In genomic region chr6:110325197-110325596, GRCh38 we compare ENCODE assay signal across 8 cellular contexts. TPM values are rescaled to one million over a fixed set of nuclear protein-coding genes. Genes with fewer than 3 reads are reported as not detected.
DNase-seq lines count a peak whose midpoint lies in the region; ATAC-seq and TF ChIP-seq lines count a peak whose summit lies in the region.
"Had no signal": no experiment of that assay in that cellular context is flagged by ENCODE, and none has a peak within 500 bp of the region (broad histone marks: within the 10 kb centered on the region; RNA-seq: fewer than 3 reads in every experiment).

No MANE protein-coding gene starts in this region.

- no peaks in the 10 kb centered on the region for H3K9me3 Mint-ChIP-seq in HFFc6

- POLR2A ChIA-PET in PC-3 (lab: Charles Lee; ENCODE audit: unreplicated experiment), result no interaction called here

- intact Hi-C loops in PC-3 (cut with micrococcal nuclease), result no loop called here

- no peaks in the 10 kb centered on the region for H3K9me2 ChIP-seq in PC-3 (replicated peaks; ENCODE audit: low read length)

- H3K4me2 ChIP-seq in PC-3 (ENCODE audit: low read length), result no peak overlapping the region

- no peaks in the 10 kb centered on the region for H3F3A ChIP-seq in PC-3 (ENCODE audit: low read length, unreplicated experiment)

- no peaks in the 10 kb centered on the region for H3K27me3 ChIP-seq in PC-3 (ENCODE audit: low read length)

- no peak overlapping the region for H3K27ac Mint-ChIP-seq in HFFc6

- H3K4me1 Mint-ChIP-seq in HFFc6 (ENCODE audit: low read depth), result peaks cover 43% of the 10 kb centered on the region

- CTCF ChIA-PET in PC-3 (lab: Charles Lee), result no interaction called here

- H3K4me3 ChIP-seq in PC-3 (ENCODE audit: low read length) (no peak overlapping the region), foreskin fibroblast (ENCODE audit: low read depth in 1 of 2, low read length in 2 of 2) (no peak overlapping the region)

- H3K9me3 ChIP-seq in PC-3 (ENCODE audit: low read length), result no peaks in the 10 kb centered on the region

- H3K27me3 Mint-ChIP-seq in HFFc6 (ENCODE audit: insufficient read depth), result peaks cover 16% of the 10 kb centered on the region

- no peak overlapping the region for H2AFZ ChIP-seq in PC-3 (ENCODE audit: low read length)

- no TSS peak for BruUV-seq in PC-3 (replicated peaks; lab: Mats Ljungman, UMichigan)

- TF ChIP-seq CTCF in HFFc6 (IDR thresholded peaks at IDR 0.05) (no peak), PC-3 (conservative IDR thresholded peaks at IDR 0.05; ENCODE audit: low read depth, low read length) (no peak), foreskin fibroblast (IDR thresholded peaks at IDR 0.05; ENCODE audit: low read depth, low read length) (no peak)

- H3K4me1 ChIP-seq in PC-3 (ENCODE audit: insufficient read depth, low read length), result peaks cover 15% of the 10 kb centered on the region

- peak; percentile 42; the same call in 1 of the 2 replicates for ATAC-seq in PC-3
- ATAC-seq in GM19324 (IDR thresholded peaks at IDR 0.05; ENCODE audit: low FRiP score, unreplicated experiment), result no peak

- DNase-seq in HFFc6, result peak; percentile 36
- DNase-seq in PC-3, result peak; percentile 41
- DNase-seq in foreskin fibroblast, result peak; percentile 35 to 62
- peak; percentile 13 for DNase-seq in stromal cell of bone marrow (ENCODE audit: low read depth)
- no peak for DNase-seq in midbrain (lab: John Stamatoyannopoulos, UW)
- no peak for DNase-seq in NCI-H2227 (lab: John Stamatoyannopoulos, UW; ENCODE audit: unreplicated experiment)
- DNase-seq: activated CD4-positive, alpha-beta T cell treated with anti-CD3 and anti-CD28 coated beads for 48 hours had no signal

- no peaks in the 10 kb centered on the region for H4K20me1 ChIP-seq in PC-3 (ENCODE audit: low read length)

- H3K27ac ChIP-seq in PC-3 (ENCODE audit: low read length), result no peak overlapping the region

- no peaks in the 10 kb centered on the region for H3K79me2 ChIP-seq in PC-3 (ENCODE audit: low read length)

- H3K36me3 Mint-ChIP-seq in HFFc6 (ENCODE audit: low read depth), result no peaks in the 10 kb centered on the region

- H3K9ac ChIP-seq in PC-3 (ENCODE audit: low read length), result no peak overlapping the region

- no peak overlapping the region for H3K4me3 Mint-ChIP-seq in HFFc6

- H3K36me3 ChIP-seq in PC-3 (ENCODE audit: low read depth, low read length), result no peaks in the 10 kb centered on the region

RNA-seq across cellular contexts. Expression of gene METTL24, which starts 33.0 kb away (rescaled TPM):
- not detected for total RNA-seq in HFFc6 (2021; fragmentation: NEBNext Ultra II Directional; extraction: Animal tissue kit (Norgen Biotek cat#: 25700))
- total RNA-seq in PC-3 (2014; rRNA removed), result not detected in 2 replicates

Comparison
In these comparisons a context has a peak if more than half of its experiments do, and no peak if none do; other contexts are left out.
1. DNase-seq: peak in HFFc6 (single experiment), PC-3 (single experiment), foreskin fibroblast (2 of 2) and stromal cell of bone marrow (single experiment); none in midbrain (single experiment) and NCI-H2227 (single experiment).